1 cellular context compared by ENCODE assay signal in genomic region chrX:139798701-139799100, GRCh38.
TF ChIP-seq lines count a peak whose summit lies in the region.

No MANE protein-coding gene starts in this region.

TF ChIP-seq in GM23338, 12 proteins besides CTCF, POLR2A, EP300 and RAD21 (continued from another document):
- no peak for TF ChIP-seq JUNB (IDR thresholded peaks at IDR 0.05; ENCODE audit: unreplicated experiment)
- no peak for TF ChIP-seq EZH2phosphoT487 (IDR thresholded peaks at IDR 0.05; ENCODE audit: unreplicated experiment)
- TF ChIP-seq NANOG (IDR thresholded peaks at IDR 0.05; ENCODE audit: borderline replicate concordance), result no peak
- TF ChIP-seq ZNF114 (CRISPR knock-in tag; IDR thresholded peaks at IDR 0.05), result no peak
- no peak for TF ChIP-seq CREB1 (CRISPR knock-in tag; IDR thresholded peaks at IDR 0.05; ENCODE audit: low read depth)
- TF ChIP-seq, protein P1, sequence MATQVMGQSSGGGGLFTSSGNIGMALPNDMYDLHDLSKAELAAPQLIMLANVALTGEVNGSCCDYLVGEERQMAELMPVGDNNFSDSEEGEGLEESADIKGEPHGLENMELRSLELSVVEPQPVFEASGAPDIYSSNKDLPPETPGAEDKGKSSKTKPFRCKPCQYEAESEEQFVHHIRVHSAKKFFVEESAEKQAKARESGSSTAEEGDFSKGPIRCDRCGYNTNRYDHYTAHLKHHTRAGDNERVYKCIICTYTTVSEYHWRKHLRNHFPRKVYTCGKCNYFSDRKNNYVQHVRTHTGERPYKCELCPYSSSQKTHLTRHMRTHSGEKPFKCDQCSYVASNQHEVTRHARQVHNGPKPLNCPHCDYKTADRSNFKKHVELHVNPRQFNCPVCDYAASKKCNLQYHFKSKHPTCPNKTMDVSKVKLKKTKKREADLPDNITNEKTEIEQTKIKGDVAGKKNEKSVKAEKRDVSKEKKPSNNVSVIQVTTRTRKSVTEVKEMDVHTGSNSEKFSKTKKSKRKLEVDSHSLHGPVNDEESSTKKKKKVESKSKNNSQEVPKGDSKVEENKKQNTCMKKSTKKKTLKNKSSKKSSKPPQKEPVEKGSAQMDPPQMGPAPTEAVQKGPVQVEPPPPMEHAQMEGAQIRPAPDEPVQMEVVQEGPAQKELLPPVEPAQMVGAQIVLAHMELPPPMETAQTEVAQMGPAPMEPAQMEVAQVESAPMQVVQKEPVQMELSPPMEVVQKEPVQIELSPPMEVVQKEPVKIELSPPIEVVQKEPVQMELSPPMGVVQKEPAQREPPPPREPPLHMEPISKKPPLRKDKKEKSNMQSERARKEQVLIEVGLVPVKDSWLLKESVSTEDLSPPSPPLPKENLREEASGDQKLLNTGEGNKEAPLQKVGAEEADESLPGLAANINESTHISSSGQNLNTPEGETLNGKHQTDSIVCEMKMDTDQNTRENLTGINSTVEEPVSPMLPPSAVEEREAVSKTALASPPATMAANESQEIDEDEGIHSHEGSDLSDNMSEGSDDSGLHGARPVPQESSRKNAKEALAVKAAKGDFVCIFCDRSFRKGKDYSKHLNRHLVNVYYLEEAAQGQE (IDR thresholded peaks at IDR 0.05; ENCODE audit: unreplicated experiment), result no peak
- no peak for TF ChIP-seq ZNF331 (CRISPR knock-in tag; IDR thresholded peaks at IDR 0.05; ENCODE audit: low read depth)
